1 cellular context compared by ENCODE assay signal in genomic region chr12:6767301-6767591, GRCh38.
TF ChIP-seq lines count a peak whose summit lies in the region.

No MANE protein-coding gene starts in this region.

TF ChIP-seq in HepG2, 621 proteins besides CTCF, POLR2A, EP300 and RAD21 (continues in another document):
- no peak for TF ChIP-seq ZNF441 (CRISPR knock-in tag; IDR thresholded peaks at IDR 0.05; ENCODE audit: borderline replicate concordance)
- no peak for TF ChIP-seq WIZ (CRISPR knock-in tag; IDR thresholded peaks at IDR 0.05)
- TF ChIP-seq ARID2 (CRISPR knock-in tag; IDR thresholded peaks at IDR 0.05; ENCODE audit: borderline replicate concordance): no peak
- no peak for TF ChIP-seq NFE2L2 (IDR thresholded peaks at IDR 0.05; ENCODE audit: low read length)
- no peak for TF ChIP-seq BHLHE40 (IDR thresholded peaks at IDR 0.05; ENCODE audit: low read length)
- TF ChIP-seq ZFP1 (CRISPR knock-in tag; IDR thresholded peaks at IDR 0.05): no peak
- TF ChIP-seq ZNF446 (CRISPR knock-in tag; IDR thresholded peaks at IDR 0.05): no peak
- 0 out of 2 replicates have a peak, but pooled peaks have one; percentile 24 for TF ChIP-seq ZNF564 (CRISPR knock-in tag; IDR thresholded peaks at IDR 0.05)
- no peak for TF ChIP-seq HOXD1 (CRISPR knock-in tag; IDR thresholded peaks at IDR 0.05)
- TF ChIP-seq PCBP2 (optimal IDR thresholded peaks at IDR 0.05; ENCODE audit: low read depth, low read length, poor library complexity, severe bottlenecking): no peak
- TF ChIP-seq KAT2B (IDR thresholded peaks at IDR 0.05; ENCODE audit: borderline replicate concordance, low read depth, low read length): no peak
- no peak for TF ChIP-seq ZMYM3 (CRISPR knock-in tag; IDR thresholded peaks at IDR 0.05)
- TF ChIP-seq ZNF781 (CRISPR knock-in tag; IDR thresholded peaks at IDR 0.05; ENCODE audit: borderline replicate concordance, not compliant biosample characterization): no peak
- TF ChIP-seq IKZF4 (CRISPR knock-in tag; IDR thresholded peaks at IDR 0.05; ENCODE audit: borderline replicate concordance, low read depth, not compliant biosample characterization): no peak
- TF ChIP-seq PBX2 (CRISPR knock-in tag; IDR thresholded peaks at IDR 0.05): no peak
- TF ChIP-seq NR0B2 (CRISPR knock-in tag; IDR thresholded peaks at IDR 0.05): no peak
- TF ChIP-seq ZNF510 (CRISPR knock-in tag; IDR thresholded peaks at IDR 0.05; ENCODE audit: low read depth): 0 out of 2 replicates have a peak, but pooled peaks have one; percentile 46
- no peak for TF ChIP-seq SP2 (CRISPR knock-in tag; IDR thresholded peaks at IDR 0.05)
- peak; percentile 43; the same call in 1 of the 2 replicates for TF ChIP-seq ZNF687 (CRISPR knock-in tag; IDR thresholded peaks at IDR 0.05)
- TF ChIP-seq ONECUT2 (CRISPR knock-in tag; IDR thresholded peaks at IDR 0.05): no peak
- TF ChIP-seq ISX (CRISPR knock-in tag; conservative IDR thresholded peaks at IDR 0.05): no peak
- TF ChIP-seq PLRG1 (conservative IDR thresholded peaks at IDR 0.05): no peak
- no peak for TF ChIP-seq SCMH1 (CRISPR knock-in tag; IDR thresholded peaks at IDR 0.05; ENCODE audit: borderline replicate concordance)
- TF ChIP-seq ATF5 (CRISPR knock-in tag; IDR thresholded peaks at IDR 0.05; ENCODE audit: low read depth): no peak
- TF ChIP-seq THAP7 (CRISPR knock-in tag; IDR thresholded peaks at IDR 0.05): peak; percentile 76; the same call in 1 of the 2 replicates
- TF ChIP-seq ZFX (CRISPR knock-in tag; IDR thresholded peaks at IDR 0.05; ENCODE audit: low read depth): no peak
- TF ChIP-seq IRX3 (CRISPR knock-in tag; IDR thresholded peaks at IDR 0.05; ENCODE audit: borderline replicate concordance, low read depth): no peak
- TF ChIP-seq ZNF546 (CRISPR knock-in tag; conservative IDR thresholded peaks at IDR 0.05): no peak
- no peak for TF ChIP-seq BCL3 (CRISPR knock-in tag; IDR thresholded peaks at IDR 0.05)
- TF ChIP-seq THAP9 (CRISPR knock-in tag; IDR thresholded peaks at IDR 0.05; ENCODE audit: borderline replicate concordance): no peak
- no peak for TF ChIP-seq GTF3A (CRISPR knock-in tag; conservative IDR thresholded peaks at IDR 0.05)
- TF ChIP-seq RBAK (CRISPR knock-in tag; IDR thresholded peaks at IDR 0.05): no peak
- peak; percentile 52; the same call in 1 of the 2 replicates for TF ChIP-seq ZSCAN29 (CRISPR knock-in tag; conservative IDR thresholded peaks at IDR 0.05)
- no peak for TF ChIP-seq ZBTB20 (CRISPR knock-in tag; IDR thresholded peaks at IDR 0.05; ENCODE audit: borderline replicate concordance, low read depth)
- no peak for TF ChIP-seq ATF7 (IDR thresholded peaks at IDR 0.05)
- TF ChIP-seq ATF7 (CRISPR knock-in tag; IDR thresholded peaks at IDR 0.05): no peak
- no peak for TF ChIP-seq ADNP (CRISPR knock-in tag; IDR thresholded peaks at IDR 0.05)
- no peak for TF ChIP-seq SMARCE1 (IDR thresholded peaks at IDR 0.05; ENCODE audit: borderline replicate concordance)
- TF ChIP-seq SIX1 (CRISPR knock-in tag; IDR thresholded peaks at IDR 0.05; ENCODE audit: borderline replicate concordance): no peak
- no peak for TF ChIP-seq ZNF674 (CRISPR knock-in tag; IDR thresholded peaks at IDR 0.05; ENCODE audit: low read depth)
- 0 out of 2 replicates have a peak, but pooled peaks have one; percentile 18 for TF ChIP-seq ZNF451 (CRISPR knock-in tag; IDR thresholded peaks at IDR 0.05)
- no peak for TF ChIP-seq CEBPG (CRISPR knock-in tag; IDR thresholded peaks at IDR 0.05)
- TF ChIP-seq ZNF503 (CRISPR knock-in tag; IDR thresholded peaks at IDR 0.05): no peak
- TF ChIP-seq MXD4 (CRISPR knock-in tag; IDR thresholded peaks at IDR 0.05): no peak
- TF ChIP-seq ATAD3A (CRISPR knock-in tag; IDR thresholded peaks at IDR 0.05): no peak
- TF ChIP-seq AHR (CRISPR knock-in tag; IDR thresholded peaks at IDR 0.05): no peak
- TF ChIP-seq SMAD3 (CRISPR knock-in tag; IDR thresholded peaks at IDR 0.05): no peak
- TF ChIP-seq NR3C1 (CRISPR knock-in tag; IDR thresholded peaks at IDR 0.05): no peak
- no peak for TF ChIP-seq ZNF552 (CRISPR knock-in tag; IDR thresholded peaks at IDR 0.05; ENCODE audit: borderline replicate concordance)
- TF ChIP-seq ZNF567 (CRISPR knock-in tag; IDR thresholded peaks at IDR 0.05; ENCODE audit: borderline replicate concordance): no peak
- TF ChIP-seq THYN1 (CRISPR knock-in tag; IDR thresholded peaks at IDR 0.05; ENCODE audit: borderline replicate concordance, low read depth): no peak
- TF ChIP-seq IKZF1 (IDR thresholded peaks at IDR 0.05): no peak
- TF ChIP-seq ZNF556 (CRISPR knock-in tag; IDR thresholded peaks at IDR 0.05; ENCODE audit: borderline replicate concordance): peak; percentile 30; the same call in 1 of the 2 replicates
- TF ChIP-seq REL (CRISPR knock-in tag; conservative IDR thresholded peaks at IDR 0.05): 0 out of 2 replicates have a peak, but pooled peaks have one; percentile 56
- TF ChIP-seq ZNF782 (CRISPR knock-in tag; IDR thresholded peaks at IDR 0.05; ENCODE audit: borderline replicate concordance): no peak
- TF ChIP-seq FOXO4 (CRISPR knock-in tag; conservative IDR thresholded peaks at IDR 0.05): no peak
